ENCODE assay signal across 8 cellular contexts in the genomic region with DNA sequence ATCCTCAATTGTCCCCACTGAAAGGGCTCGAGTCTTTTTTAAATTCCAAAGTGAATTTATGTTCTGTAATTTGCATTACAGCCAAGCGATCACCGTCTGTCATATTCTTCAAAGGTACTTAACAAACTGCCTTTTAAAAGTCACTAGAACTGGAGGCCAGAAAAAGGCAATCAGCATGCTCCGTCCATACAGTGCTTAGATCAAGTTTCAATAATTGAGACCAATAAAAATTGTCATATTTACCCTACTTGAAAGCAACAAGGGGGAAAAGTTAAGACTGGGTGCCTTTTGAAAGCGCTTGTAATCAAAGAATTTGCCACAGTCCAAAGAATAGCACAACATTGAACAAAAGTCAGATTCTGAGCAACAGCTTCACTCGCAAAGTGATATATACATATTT. TPM values are rescaled to one million over a fixed set of nuclear protein-coding genes. Genes with fewer than 3 reads are reported as not detected.
DNase-seq lines count a peak whose midpoint lies in the region; ATAC-seq and TF ChIP-seq lines count a peak whose summit lies in the region.

No MANE protein-coding gene starts in this region.

- H3K27ac ChIP-seq in parathyroid adenoma: peak overlapping the region; percentile 91

- H3K4me3 ChIP-seq in endocrine pancreas (ENCODE audit: control insufficient read depth, insufficient read depth, low read length): peak overlapping the region; percentile 92
- H3K4me3 ChIP-seq in parathyroid adenoma (ENCODE audit: low read depth, low read length): peak overlapping the region; percentile 53

- H3K4me2 ChIP-seq in parathyroid adenoma (ENCODE audit: low read length): peak overlapping the region; percentile 64

- H3K79me2 ChIP-seq in parathyroid adenoma: peaks cover 12% of the 10 kb centered on the region

- no peak for ATAC-seq in HG03097 (IDR thresholded peaks at IDR 0.05; ENCODE audit: low FRiP score, unreplicated experiment)

- H3K4me1 ChIP-seq in endocrine pancreas (ENCODE audit: control insufficient read depth, insufficient read depth, low read length) (peaks cover 12% of the 10 kb centered on the region), parathyroid adenoma (peaks cover 29% of the 10 kb centered on the region)

- H3K36me3 ChIP-seq in endocrine pancreas (ENCODE audit: control insufficient read depth, insufficient read depth, low read length) (no peaks in the 10 kb centered on the region), parathyroid adenoma (ENCODE audit: control insufficient read depth, insufficient read depth, low read length) (no peaks in the 10 kb centered on the region)

- H3K9ac ChIP-seq in endocrine pancreas (ENCODE audit: control insufficient read depth, insufficient read depth, low read length) (no peak overlapping the region), parathyroid adenoma (peak overlapping the region; percentile 32)

- H2AFZ ChIP-seq in parathyroid adenoma: peak overlapping the region; percentile 79

- TF ChIP-seq CTCF in parathyroid adenoma (IDR thresholded peaks at IDR 0.05): no peak

- DNase-seq in DMS53 (lab: John Stamatoyannopoulos, UW): peak; percentile 49
- peak; percentile 47 for DNase-seq in NCI-H69 (lab: John Stamatoyannopoulos, UW)
- no peak for DNase-seq in activated effector memory CD4-positive, alpha-beta T cell treated with anti-CD3 and anti-CD28 coated beads, Interleukin-2, amount 50 U/mL, for 16 hours
- DNase-seq in SK-N-DZ (ENCODE audit: low spot score): no peak
- DNase-seq in NCI-H1694 (lab: John Stamatoyannopoulos, UW): no peak

- H3K9me3 ChIP-seq in endocrine pancreas (ENCODE audit: control insufficient read depth, low read length): no peaks in the 10 kb centered on the region
- no peaks in the 10 kb centered on the region for H3K9me3 ChIP-seq in parathyroid adenoma (ENCODE audit: control insufficient read depth, low read length)

- H3K27me3 ChIP-seq in endocrine pancreas (ENCODE audit: control insufficient read depth, insufficient read depth, low read length) (no peaks in the 10 kb centered on the region), parathyroid adenoma (ENCODE audit: control insufficient read depth, insufficient read depth, low read length) (no peaks in the 10 kb centered on the region)

RNA-seq across cellular contexts. Expression of a gene that starts 9.0 kb away (rescaled TPM):
- 4.9 and 5.5 TPM in 2 replicates for polyA plus RNA-seq in SK-N-DZ (2014; cell fraction: cytosol; rRNA removed)
- polyA plus RNA-seq in SK-N-DZ (2014; cell fraction: nucleus; rRNA removed): 3.0 and 7.3 TPM in 2 replicates

Comparison
In these comparisons a context has a peak if more than half of its experiments do, and no peak if none do; other contexts are left out.
1. DNase-seq: peak in DMS53 (single experiment) and NCI-H69 (single experiment); none in activated effector memory CD4-positive, alpha-beta T cell treated with anti-CD3 and anti-CD28 coated beads, Interleukin-2, amount 50 U/mL, for 16 hours (single experiment), SK-N-DZ (single experiment) and NCI-H1694 (single experiment).